Comparison of ENCODE assay signal across 8 cellular contexts in the genomic region with DNA sequence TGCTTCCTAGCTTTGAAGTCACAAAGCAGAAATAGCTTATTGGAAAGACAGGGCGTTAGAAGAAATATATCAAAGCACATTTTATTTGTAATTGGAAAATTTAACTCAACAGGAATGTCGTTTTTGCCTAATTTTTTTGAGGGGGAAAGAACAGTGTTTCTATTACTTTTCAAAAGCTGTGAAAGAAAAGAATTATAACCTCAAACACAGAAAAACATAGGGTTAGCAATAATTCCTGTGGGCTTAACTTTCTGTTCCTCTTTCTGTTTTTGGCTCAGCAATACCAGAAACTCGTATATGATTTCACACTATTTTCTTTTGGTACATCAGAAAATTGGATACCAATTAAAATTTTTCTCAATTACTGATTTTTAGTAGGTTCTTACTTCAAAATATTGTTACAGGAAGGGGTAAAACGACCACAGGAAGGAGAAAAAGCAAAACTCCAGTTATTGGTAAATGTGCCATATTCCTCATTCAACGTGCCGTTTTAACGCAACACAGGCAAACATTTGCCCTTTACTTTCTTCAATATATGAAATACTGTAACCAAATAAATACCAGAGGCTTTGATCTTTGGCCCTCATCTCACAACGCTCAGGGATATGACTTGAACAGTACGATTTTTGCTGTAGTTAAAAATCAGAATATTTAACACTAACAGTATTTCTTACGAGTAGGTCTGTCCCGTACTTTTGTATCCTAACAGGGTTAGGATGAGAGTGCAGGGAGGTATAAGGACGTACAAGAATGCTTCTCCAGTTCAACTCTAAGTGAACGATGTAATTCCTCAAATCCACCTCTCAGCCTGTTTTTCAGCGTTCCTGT. TPM values are rescaled to one million over a fixed set of nuclear protein-coding genes. Genes with fewer than 3 reads are reported as not detected.
DNase-seq lines count a peak whose midpoint lies in the region; ATAC-seq and TF ChIP-seq lines count a peak whose summit lies in the region.

No MANE protein-coding gene starts in this region.

- H3K9me3 ChIP-seq in AG04450 (ENCODE audit: control insufficient read depth, insufficient read depth, low read length), result no peaks in the 10 kb centered on the region
- H3K9me3 ChIP-seq in skeletal muscle tissue (ENCODE audit: control insufficient read depth in 3 of 3, low read length in 3 of 3), result no peaks in the 10 kb centered on the region

- no peaks in the 10 kb centered on the region for H3K27me3 ChIP-seq in AG04450 (ENCODE audit: control insufficient read depth, insufficient read depth, low read length)
- no peaks in the 10 kb centered on the region for H3K27me3 ChIP-seq in skeletal muscle tissue (ENCODE audit: control insufficient read depth in 3 of 3, insufficient read depth in 3 of 3, low read length in 3 of 3)

- peak overlapping the region; percentile 66 for H3K4me3 ChIP-seq in AG04450 (ENCODE audit: low read depth, low read length)
- H3K4me3 ChIP-seq in fibroblast of the aortic adventitia (ENCODE audit: low read depth, low read length), result peak overlapping the region; percentile 66
- H3K4me3 ChIP-seq in skeletal muscle tissue (ENCODE audit: low read length in 3 of 3), result peak overlapping the region; percentile 74 to 94 (median 92)

- DNase-seq in AG04450 (ENCODE audit: low read depth, low spot score) (no peak), RWPE1 (ENCODE audit: low spot score) (no peak), fibroblast of the aortic adventitia (ENCODE audit: low read depth) (no peak), NCI-H510A treated with DMSO at 0.1 percent for 48 hours (lab: John Stamatoyannopoulos, UW) (no peak), NCI-H526 treated with DMSO at 0.1 percent for 48 hours (lab: John Stamatoyannopoulos, UW) (no peak), omental fat pad (ENCODE audit: low spot score) (no peak)

- CTCF ChIA-PET in AG04450 (lab: Charles Lee), result no interaction called here
- CTCF ChIA-PET in RWPE1 (lab: Yijun Ruan, JAX), result no interaction called here

- no peak overlapping the region for H3K27ac ChIP-seq in AG04450 (ENCODE audit: low read depth, low read length)
- peak overlapping the region; percentile 88 for H3K27ac ChIP-seq in RWPE1
- H3K27ac ChIP-seq in skeletal muscle tissue (ENCODE audit: low read depth, low read length), result peak overlapping the region; percentile 94

- no peak for TF ChIP-seq CTCF in AG04450 (IDR thresholded peaks at IDR 0.05; ENCODE audit: low read depth, low read length)
- TF ChIP-seq CTCF in RWPE1 (conservative IDR thresholded peaks at IDR 0.05; ENCODE audit: low read depth), result no peak
- no peak for TF ChIP-seq CTCF in fibroblast of the aortic adventitia (IDR thresholded peaks at IDR 0.05; ENCODE audit: insufficient read depth, low read length)
- TF ChIP-seq CTCF in omental fat pad (IDR thresholded peaks at IDR 0.05), result no peak

- H3K9ac ChIP-seq in skeletal muscle tissue (ENCODE audit: low read depth in 1 of 3, low read length in 3 of 3), result peak overlapping the region; percentile 86 to 93 (median 92)

- POLR2A ChIA-PET in AG04450 (lab: Yijun Ruan, JAX) (no interaction called here), RWPE1 (lab: Yijun Ruan, JAX; ENCODE audit: low non-redundant PET) (no interaction called here)

- peaks cover 2 to 14% (median 4%) of the 10 kb centered on the region in 3 donors for H3K4me1 ChIP-seq in skeletal muscle tissue (ENCODE audit: control insufficient read depth in 3 of 3, insufficient read depth in 3 of 3, low read length in 3 of 3)

- no peaks in the 10 kb centered on the region for H3K36me3 ChIP-seq in skeletal muscle tissue (ENCODE audit: control insufficient read depth in 3 of 3, insufficient read depth in 3 of 3, low read length in 3 of 3)

- ATAC-seq in GM21447 (IDR thresholded peaks at IDR 0.05; ENCODE audit: unreplicated experiment), result peak; percentile 30
- ATAC-seq in omental fat pad (ENCODE audit: low FRiP score), result no peak

RNA-seq across cellular contexts. Expression of a gene that starts 1.3 kb away (rescaled TPM):
- polyA plus RNA-seq in AG04450 (2011; rRNA removed), result not detected in 2 replicates
- polyA minus RNA-seq in AG04450 (2011; rRNA and poly(A)+ RNA removed), result not detected in 2 replicates
- total RNA-seq in fibroblast of the aortic adventitia (ENCODE audit: low replicate concordance), result not detected in 2 replicates
- total RNA-seq in skeletal muscle tissue, result not detected
- total RNA-seq in omental fat pad, result not detected

RNA-seq across cellular contexts. Expression of a gene that starts 2.5 kb away (rescaled TPM):
- polyA plus RNA-seq in AG04450 (2011; rRNA removed), result not detected in 2 replicates
- polyA minus RNA-seq in AG04450 (2011; rRNA and poly(A)+ RNA removed), result not detected in 2 replicates
- total RNA-seq in fibroblast of the aortic adventitia (ENCODE audit: low replicate concordance) (not detected in 2 replicates), skeletal muscle tissue (not detected), omental fat pad (not detected)
